In the genomic region with DNA sequence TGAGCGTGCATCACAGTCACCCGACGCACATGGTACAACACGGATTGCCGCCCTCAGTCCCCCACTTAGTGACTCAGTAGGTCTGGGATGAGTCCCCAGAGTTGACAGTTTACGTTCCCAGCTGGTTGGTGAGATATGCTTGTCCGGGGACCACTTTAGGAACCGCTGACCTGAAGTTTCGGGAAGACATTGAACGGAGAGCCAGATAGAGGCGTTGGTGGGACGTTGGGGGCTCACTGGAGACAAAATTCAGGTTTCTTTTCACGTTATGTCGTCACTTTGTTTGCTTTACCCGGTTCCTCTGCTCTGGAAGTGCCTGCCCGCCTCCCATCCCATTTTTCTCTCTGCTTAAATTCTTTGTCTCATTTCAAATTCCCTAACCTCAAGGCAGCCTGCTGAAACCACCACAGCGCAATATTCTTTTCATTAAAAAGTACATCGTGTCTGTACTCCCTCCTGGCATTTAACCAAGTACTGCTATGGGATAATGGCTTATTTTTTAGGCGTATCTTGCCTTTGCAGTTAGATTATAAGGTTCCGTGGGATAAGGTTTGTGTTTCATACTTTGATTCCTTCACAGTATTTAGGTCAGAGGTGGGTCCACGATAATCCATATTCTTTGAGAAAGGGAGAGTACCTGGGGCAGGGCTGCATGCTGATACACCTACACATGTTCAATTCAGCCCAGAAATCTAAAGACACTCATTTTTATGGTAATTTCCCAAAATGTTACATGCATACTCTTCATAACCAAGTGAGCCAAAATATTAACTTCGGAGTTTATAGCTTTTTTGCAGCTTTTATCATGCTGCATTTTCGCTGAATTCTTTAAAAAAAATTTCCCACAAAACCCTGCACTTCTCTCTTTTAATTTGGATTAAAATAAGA, we compare ENCODE assay signal across 8 cellular contexts. TPM values are rescaled to one million over a fixed set of nuclear protein-coding genes. Genes with fewer than 3 reads are reported as not detected.
DNase-seq lines count a peak whose midpoint lies in the region; ATAC-seq, FAIRE-seq and TF ChIP-seq lines count a peak whose summit lies in the region.

No MANE protein-coding gene starts in this region.

- H3K4me2 ChIP-seq in trophoblast cell (ENCODE audit: low read length): peak overlapping the region; percentile 99

- TF ChIP-seq CTCF in RWPE1 (conservative IDR thresholded peaks at IDR 0.05; ENCODE audit: low read depth): no peak
- TF ChIP-seq CTCF in esophagus muscularis mucosa (IDR thresholded peaks at IDR 0.05): no peak
- no peak for TF ChIP-seq CTCF in GM13977 (IDR thresholded peaks at IDR 0.05; ENCODE audit: extremely low read depth, insufficient read depth, missing control alignments)

- no peak overlapping the region for H3K14ac ChIP-seq in trophoblast cell (ENCODE audit: low read length)

- peak overlapping the region; percentile 95 for H2AFZ ChIP-seq in trophoblast cell (ENCODE audit: insufficient read depth, low read length, poor library complexity)

- in situ Hi-C loops in GM13977 (cut with MboI; ENCODE audit: low pct_unique_long_range_greater_than_20kb, low sequenced_read_pairs, unreplicated experiment): no loop called here

- peaks cover 2% of the 10 kb centered on the region for H3K79me2 ChIP-seq in trophoblast cell (ENCODE audit: control insufficient read depth, insufficient read depth, low read length, poor library complexity)

- H3K9me3 ChIP-seq in esophagus muscularis mucosa (no peaks in the 10 kb centered on the region), trophoblast cell (ENCODE audit: insufficient read depth, low read depth, low read length) (no peaks in the 10 kb centered on the region)

- no peak overlapping the region for H4K91ac ChIP-seq in trophoblast cell (ENCODE audit: low read depth, low read length)

- no peak overlapping the region for H3K23ac ChIP-seq in trophoblast cell (ENCODE audit: low read length)

- H3K4me3 ChIP-seq in esophagus muscularis mucosa (peak overlapping the region; percentile 84 to 95 (median 89)), trophoblast cell (ENCODE audit: low read depth, low read length) (peak overlapping the region; percentile 94)

- peaks cover 5 to 18% (median 12%) of the 10 kb centered on the region in 4 donors for H3K36me3 ChIP-seq in esophagus muscularis mucosa
- H3K36me3 ChIP-seq in trophoblast cell (ENCODE audit: control insufficient read depth in 1 of 2, insufficient read depth in 2 of 2, low read length in 2 of 2): peaks cover 2 to 4% of the 10 kb centered on the region in 2 experiments

- H3K9ac ChIP-seq in trophoblast cell (ENCODE audit: low read length): peak overlapping the region; percentile 88

- H4K8ac ChIP-seq in trophoblast cell (ENCODE audit: low read depth, low read length): peak overlapping the region; percentile 91

- H2BK12ac ChIP-seq in trophoblast cell (ENCODE audit: low read length): no peak overlapping the region

- TF ChIP-seq EP300 in esophagus muscularis mucosa (IDR thresholded peaks at IDR 0.05): no peak

- intact Hi-C loops in esophagus muscularis mucosa (cut with DNase I): no loop called here

- H3K4me1 ChIP-seq in esophagus muscularis mucosa (peaks cover 25 to 37% (median 33%) of the 10 kb centered on the region in 4 donors), trophoblast cell (ENCODE audit: control insufficient read depth in 1 of 2, insufficient read depth in 2 of 2, low read length in 2 of 2) (peaks cover 5 to 7% of the 10 kb centered on the region in 2 experiments)

- H3K4ac ChIP-seq in trophoblast cell (ENCODE audit: low read depth, low read length): no peak overlapping the region

- TF ChIP-seq POLR2A in GM12892 (IDR thresholded peaks at IDR 0.05; ENCODE audit: low read depth, low read length) (no peak), esophagus muscularis mucosa (IDR thresholded peaks at IDR 0.05; ENCODE audit: low read depth) (no peak)

- H3K27me3 ChIP-seq in esophagus muscularis mucosa (no peaks in the 10 kb centered on the region), trophoblast cell (ENCODE audit: insufficient read depth, low read length) (no peaks in the 10 kb centered on the region)

- CTCF ChIA-PET in RWPE1 (lab: Yijun Ruan, JAX): interaction anchor here (0.7 to 1.4 kb wide), 3 partner anchors 18 to 120 kb away, joined by 3 to 4 read pairs (median 4); no protein-coding TSS in a partner anchor

- H3K79me1 ChIP-seq in trophoblast cell (ENCODE audit: low read length): no peaks in the 10 kb centered on the region

- no peak for ATAC-seq in GM21576 (IDR thresholded peaks at IDR 0.05; ENCODE audit: unreplicated experiment)
- ATAC-seq in GM21381 (IDR thresholded peaks at IDR 0.05; ENCODE audit: unreplicated experiment): no peak

- DNase-seq in GM12892 (ENCODE audit: insufficient read length) (no peak), RWPE1 (ENCODE audit: low spot score) (no peak), esophagus muscularis mucosa (ENCODE audit: extremely low spot score) (peak; percentile 92), trophoblast cell (no peak), GM13977 (ENCODE audit: low spot score) (no peak), NCI-H1105 (lab: John Stamatoyannopoulos, UW) (no peak)

- FAIRE-seq in GM12892 (lab: Jason Lieb, UNC): peak; percentile 81

- H3K27ac ChIP-seq in RWPE1 (peak overlapping the region; percentile 77), esophagus muscularis mucosa (replicated peaks in 1 of 4) (peak overlapping the region; percentile 82 to 88 (median 84)), trophoblast cell (ENCODE audit: low read depth, low read length) (no peak overlapping the region)

- H2AK5ac ChIP-seq in trophoblast cell (ENCODE audit: low read length): no peak overlapping the region

- H2BK5ac ChIP-seq in trophoblast cell (ENCODE audit: low read depth, low read length, poor library complexity): no peak overlapping the region

- no peak overlapping the region for H3K18ac ChIP-seq in trophoblast cell (ENCODE audit: low read length)

- H2BK120ac ChIP-seq in trophoblast cell (ENCODE audit: insufficient read depth, low read length, poor library complexity): no peak overlapping the region

- no peak overlapping the region for H4K12ac ChIP-seq in trophoblast cell (ENCODE audit: low read depth, low read length)

- POLR2A ChIA-PET in RWPE1 (lab: Yijun Ruan, JAX; ENCODE audit: low non-redundant PET): interaction anchor here (0.5 kb wide), 1 partner anchor 1166 kb away, joined by 3 read pairs; no protein-coding TSS in a partner anchor

- WGBS in esophagus muscularis mucosa: 14% methylated on average over 19 of the region's 23 CpGs
- no CpG with 5 or more reads among the region's 23 CpGs for WGBS in trophoblast cell (ENCODE audit: extremely low coverage, insufficient coverage, insufficient read length)

RNA-seq across cellular contexts. Expression of gene LMLN, which starts 0.9 kb away (rescaled TPM):
- 0.98 TPM for polyA plus RNA-seq in GM12892 (2012; ENCODE audit: missing spikeins)
- 1 to 10 TPM; 4.1 to 5.5 (median 4.6) TPM for total RNA-seq in esophagus muscularis mucosa
- 1.7 and 1.8 TPM in 2 replicates for polyA plus RNA-seq in trophoblast cell (2013)

RNA-seq across cellular contexts. Expression of gene RPL35A, which starts 10.9 kb away (rescaled TPM):
- 6,724 TPM for polyA plus RNA-seq in GM12892 (2012; ENCODE audit: missing spikeins)
- 100 to 1,000 TPM; 527 to 724 (median 570) TPM for total RNA-seq in esophagus muscularis mucosa
- polyA plus RNA-seq in trophoblast cell (2013): 2,548 and 2,659 TPM in 2 replicates
